8 cellular contexts compared by ENCODE assay signal in the genomic region with DNA sequence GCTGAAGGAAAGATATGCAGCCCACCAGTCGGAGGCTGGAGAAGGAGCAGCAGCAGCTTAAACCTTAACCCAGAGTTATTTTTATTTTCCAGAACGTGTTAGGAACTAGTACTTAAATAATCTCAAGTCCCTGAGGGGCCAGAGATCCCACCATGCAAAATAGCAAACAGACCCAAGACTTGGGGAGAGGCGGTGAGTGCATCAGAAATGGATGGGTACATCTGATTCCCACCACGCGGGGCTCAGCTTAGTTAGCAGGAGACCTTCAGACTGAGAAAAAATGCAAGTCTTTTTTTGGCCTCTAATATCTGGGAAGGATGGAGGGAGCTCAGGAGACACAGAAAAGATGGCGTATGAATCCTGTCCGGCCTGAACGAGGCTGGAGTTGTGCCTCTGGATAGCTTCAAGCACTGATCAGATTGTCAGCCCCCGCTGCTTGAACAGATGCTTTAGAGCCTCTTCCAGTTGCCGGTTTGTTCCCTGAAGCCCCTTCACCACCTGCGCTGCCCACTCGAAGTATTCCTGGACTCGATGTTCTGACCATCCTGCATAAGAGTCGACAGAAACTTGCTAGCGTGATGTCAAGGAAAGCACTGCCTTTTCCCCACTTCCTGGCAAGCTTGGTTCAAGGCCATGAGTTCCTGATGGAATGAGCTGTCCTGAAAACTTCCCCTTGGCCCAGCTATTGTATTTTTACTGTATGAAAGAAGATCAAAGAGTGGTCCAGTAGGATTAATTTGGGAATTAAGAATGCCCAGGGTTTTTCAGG. TPM values are rescaled to one million over a fixed set of nuclear protein-coding genes. Genes with fewer than 3 reads are reported as not detected.
DNase-seq lines count a peak whose midpoint lies in the region; ATAC-seq and TF ChIP-seq lines count a peak whose summit lies in the region.

No MANE protein-coding gene starts in this region.

- H3K4me1 ChIP-seq in CD8-positive, alpha-beta memory T cell (ENCODE audit: insufficient read depth, low read length): peaks cover 51% of the 10 kb centered on the region
- peaks cover 1 to 14% of the 10 kb centered on the region in 2 donors for H3K4me1 ChIP-seq in breast epithelium

- no peaks in the 10 kb centered on the region for H3K9me3 ChIP-seq in CD8-positive, alpha-beta memory T cell (ENCODE audit: low read length)
- H3K9me3 ChIP-seq in MG63 (no peaks in the 10 kb centered on the region), breast epithelium (no peaks in the 10 kb centered on the region)

- no peaks in the 10 kb centered on the region for H3K9me3 Mint-ChIP-seq in CD8-positive, alpha-beta memory T cell
- no peaks in the 10 kb centered on the region for H3K9me3 Mint-ChIP-seq in natural killer cell treated with Interleukin-12 subunit alpha and Interleukin-12 subunit beta and Interleukin-15 and Interleukin-18, amount 100 ng/mL, for 72 hours

- ATAC-seq in natural killer cell treated with Interleukin-12 subunit alpha and Interleukin-12 subunit beta and Interleukin-15 and Interleukin-18, amount 100 ng/mL, for 72 hours: no peak
- ATAC-seq in HG03439 (IDR thresholded peaks at IDR 0.05; ENCODE audit: unreplicated experiment) (no peak), HG03520 (IDR thresholded peaks at IDR 0.05; ENCODE audit: unreplicated experiment) (no peak)

- DNase-seq in CD8-positive, alpha-beta memory T cell: peak in 1 of 5 donors; percentile 4
- DNase-seq in MG63: no peak
- no peak for DNase-seq in breast epithelium (ENCODE audit: low spot score in 2 of 2)
- DNase-seq in natural killer cell treated with Interleukin-12 subunit alpha and Interleukin-12 subunit beta and Interleukin-15 and Interleukin-18, amount 100 ng/mL, for 72 hours (ENCODE audit: low spot score): no peak
- no peak for DNase-seq in GM10266 (ENCODE audit: extremely low spot score)
- no peak for DNase-seq in iPS-NIHi7 (ENCODE audit: extremely low spot score)

- no peak for TF ChIP-seq POLR2A in breast epithelium (IDR thresholded peaks at IDR 0.05)

- H3K27ac Mint-ChIP-seq in CD8-positive, alpha-beta memory T cell: peak overlapping the region; percentile 95 to 99 (median 99)
- H3K27ac Mint-ChIP-seq in natural killer cell treated with Interleukin-12 subunit alpha and Interleukin-12 subunit beta and Interleukin-15 and Interleukin-18, amount 100 ng/mL, for 72 hours: peak overlapping the region; percentile 90 to 99

- H3K36me3 ChIP-seq in CD8-positive, alpha-beta memory T cell (ENCODE audit: insufficient read depth, low read length): no peaks in the 10 kb centered on the region
- H3K36me3 ChIP-seq in MG63 (peaks cover 3% of the 10 kb centered on the region; the same call in 1 of the 2 replicates), breast epithelium (no peaks in the 10 kb centered on the region)

- intact Hi-C loops in breast epithelium (cut with DNase I; ENCODE audit: low total_unique reads): no loop called here

- H3K4me3 ChIP-seq in CD8-positive, alpha-beta memory T cell (ENCODE audit: low read length): peak overlapping the region; percentile 99
- H3K4me3 ChIP-seq in MG63 (peak overlapping the region; percentile 98), breast epithelium (peak overlapping the region; percentile 62 to 88 (median 81))

- H3K27me3 Mint-ChIP-seq in CD8-positive, alpha-beta memory T cell: no peaks in the 10 kb centered on the region
- no peaks in the 10 kb centered on the region for H3K27me3 Mint-ChIP-seq in natural killer cell treated with Interleukin-12 subunit alpha and Interleukin-12 subunit beta and Interleukin-15 and Interleukin-18, amount 100 ng/mL, for 72 hours

- peak overlapping the region; percentile 88 to 99 (median 98) for H3K4me3 Mint-ChIP-seq in CD8-positive, alpha-beta memory T cell
- peak overlapping the region; percentile 96 for H3K4me3 Mint-ChIP-seq in natural killer cell treated with Interleukin-12 subunit alpha and Interleukin-12 subunit beta and Interleukin-15 and Interleukin-18, amount 100 ng/mL, for 72 hours

- TF ChIP-seq CTCF in breast epithelium (IDR thresholded peaks at IDR 0.05) (no peak), GM10266 (IDR thresholded peaks at IDR 0.05; ENCODE audit: control insufficient read depth, insufficient read depth, low read depth, missing control alignments) (no peak)

- CTCF ChIA-PET in CD8-positive, alpha-beta memory T cell (lab: Charles Lee): interaction anchor here (0.8 to 9.8 kb wide), 30 partner anchors 9 to 700 kb away, joined by 3 to 251 read pairs (median 6); a partner anchor contains a TSS

- H3K4me1 Mint-ChIP-seq in CD8-positive, alpha-beta memory T cell: peaks cover 37 to 52% (median 43%) of the 10 kb centered on the region in 3 donors
- H3K4me1 Mint-ChIP-seq in natural killer cell treated with Interleukin-12 subunit alpha and Interleukin-12 subunit beta and Interleukin-15 and Interleukin-18, amount 100 ng/mL, for 72 hours (ENCODE audit: low read depth in 2 of 2): peaks cover 37 to 51% of the 10 kb centered on the region in 2 donors

- H3K27me3 ChIP-seq in CD8-positive, alpha-beta memory T cell (ENCODE audit: insufficient read depth, low read length, poor library complexity, severe bottlenecking): no peaks in the 10 kb centered on the region
- H3K27me3 ChIP-seq in MG63 (no peaks in the 10 kb centered on the region), breast epithelium (no peaks in the 10 kb centered on the region)

- H3K27ac ChIP-seq in CD8-positive, alpha-beta memory T cell (ENCODE audit: low read depth, low read length): peak overlapping the region; percentile 93
- H3K27ac ChIP-seq in breast epithelium: peak overlapping the region; percentile 91 to 96

- H3K36me3 Mint-ChIP-seq in CD8-positive, alpha-beta memory T cell: peaks cover 0 to 16% (median 0%) of the 10 kb centered on the region in 3 donors
- H3K36me3 Mint-ChIP-seq in natural killer cell treated with Interleukin-12 subunit alpha and Interleukin-12 subunit beta and Interleukin-15 and Interleukin-18, amount 100 ng/mL, for 72 hours: no peaks in the 10 kb centered on the region

- POLR2A ChIA-PET in CD8-positive, alpha-beta memory T cell (lab: Charles Lee): interaction anchor here (0.6 to 5.9 kb wide), 8 partner anchors 16 to 214 kb away, joined by 3 to 63 read pairs (median 5); a partner anchor contains a TSS

RNA-seq across cellular contexts. Expression of a gene that starts 1.3 kb away (rescaled TPM):
- 10 to 100 TPM; 39.5 to 43.5 TPM for total RNA-seq in CD8-positive, alpha-beta memory T cell
- polyA plus RNA-seq in CD8-positive, alpha-beta memory T cell: 34.7 TPM
- 32.6 and 51.9 TPM in 2 replicates for total RNA-seq in MG63 (2014; rRNA removed; shearing (Covaris generic); ENCODE audit: low replicate concordance)
- total RNA-seq in breast epithelium: 10 to 100 TPM; 19.0 to 22.3 (median 19.4) TPM
- 10 to 100 TPM; 23.4 to 30.5 TPM for total RNA-seq in natural killer cell treated with Interleukin-12 subunit alpha and Interleukin-12 subunit beta and Interleukin-15 and Interleukin-18, amount 100 ng/mL, for 72 hours

RNA-seq across cellular contexts. Expression of a gene that starts 4.0 kb away (rescaled TPM):
- total RNA-seq in CD8-positive, alpha-beta memory T cell: 10 to 100 TPM; 74.6 to 78.2 TPM
- polyA plus RNA-seq in CD8-positive, alpha-beta memory T cell: 68.6 TPM
- total RNA-seq in MG63 (2014; rRNA removed; shearing (Covaris generic); ENCODE audit: low replicate concordance): 43.1 and 64.2 TPM in 2 replicates
- 10 to 100 TPM; 52.4 to 65.0 (median 59.8) TPM for total RNA-seq in breast epithelium
- total RNA-seq in natural killer cell treated with Interleukin-12 subunit alpha and Interleukin-12 subunit beta and Interleukin-15 and Interleukin-18, amount 100 ng/mL, for 72 hours: 10 to 100 TPM; 81.9 to 95.3 TPM

RNA-seq across cellular contexts. Expression of a gene that starts 23.6 kb away (rescaled TPM):
- total RNA-seq in CD8-positive, alpha-beta memory T cell: 10 to 100 TPM; 20.9 to 21.7 TPM
- 2.6 TPM for polyA plus RNA-seq in CD8-positive, alpha-beta memory T cell
- total RNA-seq in MG63 (2014; rRNA removed; shearing (Covaris generic); ENCODE audit: low replicate concordance): 25.7 and 27.5 TPM in 2 replicates
- total RNA-seq in breast epithelium: 1 to 10 TPM; 5.3 to 9.8 (median 7.9) TPM
- 10 to 100 TPM; 10.8 to 29.2 TPM for total RNA-seq in natural killer cell treated with Interleukin-12 subunit alpha and Interleukin-12 subunit beta and Interleukin-15 and Interleukin-18, amount 100 ng/mL, for 72 hours

RNA-seq across cellular contexts. Expression of a gene that starts 27.9 kb away (rescaled TPM):
- total RNA-seq in CD8-positive, alpha-beta memory T cell: 10 to 100 TPM; 90.7 to 92.7 TPM
- polyA plus RNA-seq in CD8-positive, alpha-beta memory T cell: 10.8 TPM
- 9.5 and 45.8 TPM in 2 replicates for total RNA-seq in MG63 (2014; rRNA removed; shearing (Covaris generic); ENCODE audit: low replicate concordance)
- total RNA-seq in breast epithelium: 10 to 100 TPM; 38.2 to 58.0 (median 56.9) TPM
- 100 to 1,000 TPM; 172 to 244 TPM for total RNA-seq in natural killer cell treated with Interleukin-12 subunit alpha and Interleukin-12 subunit beta and Interleukin-15 and Interleukin-18, amount 100 ng/mL, for 72 hours

RNA-seq across cellular contexts. Expression of a gene that starts 46.7 kb away (rescaled TPM):
- total RNA-seq in CD8-positive, alpha-beta memory T cell: 1 to 10 TPM; 2.5 to 2.6 TPM
- 0.28 TPM for polyA plus RNA-seq in CD8-positive, alpha-beta memory T cell
- 10.5 and 13.7 TPM in 2 replicates for total RNA-seq in MG63 (2014; rRNA removed; shearing (Covaris generic); ENCODE audit: low replicate concordance)
- 10 to 100 TPM; 41.4 to 54.7 (median 42.3) TPM for total RNA-seq in breast epithelium
- total RNA-seq in natural killer cell treated with Interleukin-12 subunit alpha and Interleukin-12 subunit beta and Interleukin-15 and Interleukin-18, amount 100 ng/mL, for 72 hours: 100 to 1,000 TPM; 139 to 140 TPM
